ENCODE assay signal across 8 cellular contexts in the genomic region with DNA sequence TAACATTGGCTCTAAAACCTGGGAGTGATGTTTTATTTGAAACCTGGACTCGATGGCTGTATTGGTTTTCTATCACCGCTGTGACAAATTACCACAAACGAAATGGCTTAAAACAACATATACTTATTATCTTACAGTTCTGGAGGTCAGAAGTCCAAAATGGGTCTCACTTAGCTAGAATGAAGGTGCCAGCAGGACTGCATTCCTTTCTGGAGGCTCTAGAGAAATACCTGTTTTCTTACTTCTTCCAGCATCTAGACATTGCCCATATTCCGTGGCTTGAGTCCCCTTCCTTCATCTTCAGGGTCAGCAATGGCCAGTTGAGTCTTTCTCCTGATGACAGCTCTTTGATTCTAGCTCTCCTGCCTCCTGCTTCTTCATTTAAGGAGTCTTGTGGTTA. TPM values are rescaled to one million over a fixed set of nuclear protein-coding genes. Genes with fewer than 3 reads are reported as not detected.
"Had no signal": no experiment of that assay in that cellular context is flagged by ENCODE, and none has a peak within 500 bp of the region (broad histone marks: within the 10 kb centered on the region; RNA-seq: fewer than 3 reads in every experiment).

No MANE protein-coding gene starts in this region.

- H3K4me3 ChIP-seq: GM23248, HAP-1, K562 had no signal

- DNase-seq: GM23248, GOT3, H7, KG1 had no signal

- H3K4me1 ChIP-seq: HAP-1 had no signal

- H3K9ac ChIP-seq: GM23248 had no signal

- H3K27ac ChIP-seq: GM23248 had no signal

- ATAC-seq: HCT116, K562 had no signal

- H3K9me3 ChIP-seq: HAP-1 had no signal

- H3K36me3 ChIP-seq: HAP-1 had no signal

- H2AFZ ChIP-seq: GM23248 had no signal

RNA-seq across cellular contexts. Expression of gene STEAP1B, which starts 44.3 kb away (rescaled TPM):
- total RNA-seq: HT-29 had no signal
